Comparison of ENCODE assay signal across 20 cellular contexts in genomic region chr11:29190313-29190712, GRCh38.
"Had no signal": no experiment of that assay in that cellular context is flagged by ENCODE, and none has a peak within 500 bp of the region (broad histone marks: within the 10 kb centered on the region; RNA-seq: fewer than 3 reads in every experiment).

No MANE protein-coding gene starts in this region.

- H3K4me3 ChIP-seq: left ventricle myocardium inferior, lung, mucosa of descending colon, ovary, spleen, tibial nerve, uterus had no signal

- H3K4me1 ChIP-seq: left ventricle myocardium inferior, spleen, tibial nerve, uterus had no signal

- H3K9me3 ChIP-seq: left ventricle myocardium inferior, mucosa of descending colon, ovary, tibial nerve, uterus had no signal

- H3K27me3 ChIP-seq: ovary, spleen, tibial nerve, uterus had no signal

- H3K36me3 ChIP-seq: left ventricle myocardium inferior, ovary, spleen, tibial nerve, uterus had no signal

- DNase-seq: hippocampal formation; islet precursor cell; left ventricle myocardium inferior; midbrain; mucosa of descending colon; naive thymus-derived CD4-positive, alpha-beta T cell; ovary; retina; right cardiac atrium; small intestine; spleen; stimulated activated CD4-positive, alpha-beta T cell treated with anti-CD3 and anti-CD28 coated beads, Interleukin-4, amount 100 ng/mL, for 24 hours; stimulated activated naive CD4-positive, alpha-beta T cell; substantia nigra; uterus had no signal

- ATAC-seq: mucosa of descending colon; naive thymus-derived CD4-positive, alpha-beta T cell; natural killer cell treated with Interleukin-12 subunit alpha and Interleukin-12 subunit beta and Interleukin-15 and Interleukin-18, amount 100 ng/mL, for 72 hours; right cardiac atrium; sciatic nerve; stimulated activated effector memory CD8-positive, alpha-beta T cell treated with anti-CD3 and anti-CD28 coated beads, Interleukin-12 subunit alpha, Interleukin-12 subunit beta, amount 100 ng/mL, for 72 hours had no signal

- H3K27ac ChIP-seq: left ventricle myocardium inferior, ovary, spleen, tibial nerve, uterus had no signal
